1 cellular context compared by ENCODE assay signal in genomic region chr5:40733842-40734563, GRCh38.
TF ChIP-seq lines count a peak whose summit lies in the region.

No MANE protein-coding gene starts in this region.

TF ChIP-seq in HepG2, 621 proteins besides CTCF, POLR2A, EP300 and RAD21:
- TF ChIP-seq KAT2B (IDR thresholded peaks at IDR 0.05; ENCODE audit: borderline replicate concordance, low read depth, low read length) (no peak), ZFP36 (IDR thresholded peaks at IDR 0.05; ENCODE audit: borderline replicate concordance, low read depth, low read length, partially characterized antibody) (no peak), ZNF430 (CRISPR knock-in tag; IDR thresholded peaks at IDR 0.05) (no peak), SP5 (CRISPR knock-in tag; IDR thresholded peaks at IDR 0.05; ENCODE audit: borderline replicate concordance, low read depth) (no peak), JUNB (CRISPR knock-in tag; IDR thresholded peaks at IDR 0.05; ENCODE audit: borderline replicate concordance) (no peak), GLI4 (CRISPR knock-in tag; IDR thresholded peaks at IDR 0.05; ENCODE audit: borderline replicate concordance) (no peak), HNF4A (CRISPR knock-in tag; IDR thresholded peaks at IDR 0.05) (no peak), ZNF609 (CRISPR knock-in tag; IDR thresholded peaks at IDR 0.05; ENCODE audit: borderline replicate concordance) (no peak), MIER3 (CRISPR knock-in tag; IDR thresholded peaks at IDR 0.05; ENCODE audit: borderline replicate concordance) (no peak), ZNF326 (CRISPR knock-in tag; IDR thresholded peaks at IDR 0.05; ENCODE audit: borderline replicate concordance) (no peak), ZHX2 (IDR thresholded peaks at IDR 0.05; ENCODE audit: low read depth) (no peak), ZHX2 (CRISPR knock-in tag; IDR thresholded peaks at IDR 0.05; ENCODE audit: borderline replicate concordance) (no peak), PHF20 (CRISPR knock-in tag; IDR thresholded peaks at IDR 0.05) (no peak), KAT7 (CRISPR knock-in tag; IDR thresholded peaks at IDR 0.05; ENCODE audit: borderline replicate concordance) (no peak), ZNF816 (CRISPR knock-in tag; IDR thresholded peaks at IDR 0.05; ENCODE audit: borderline replicate concordance) (no peak), MYNN (CRISPR knock-in tag; IDR thresholded peaks at IDR 0.05; ENCODE audit: low read depth) (no peak)
- TF ChIP-seq, protein P1, sequence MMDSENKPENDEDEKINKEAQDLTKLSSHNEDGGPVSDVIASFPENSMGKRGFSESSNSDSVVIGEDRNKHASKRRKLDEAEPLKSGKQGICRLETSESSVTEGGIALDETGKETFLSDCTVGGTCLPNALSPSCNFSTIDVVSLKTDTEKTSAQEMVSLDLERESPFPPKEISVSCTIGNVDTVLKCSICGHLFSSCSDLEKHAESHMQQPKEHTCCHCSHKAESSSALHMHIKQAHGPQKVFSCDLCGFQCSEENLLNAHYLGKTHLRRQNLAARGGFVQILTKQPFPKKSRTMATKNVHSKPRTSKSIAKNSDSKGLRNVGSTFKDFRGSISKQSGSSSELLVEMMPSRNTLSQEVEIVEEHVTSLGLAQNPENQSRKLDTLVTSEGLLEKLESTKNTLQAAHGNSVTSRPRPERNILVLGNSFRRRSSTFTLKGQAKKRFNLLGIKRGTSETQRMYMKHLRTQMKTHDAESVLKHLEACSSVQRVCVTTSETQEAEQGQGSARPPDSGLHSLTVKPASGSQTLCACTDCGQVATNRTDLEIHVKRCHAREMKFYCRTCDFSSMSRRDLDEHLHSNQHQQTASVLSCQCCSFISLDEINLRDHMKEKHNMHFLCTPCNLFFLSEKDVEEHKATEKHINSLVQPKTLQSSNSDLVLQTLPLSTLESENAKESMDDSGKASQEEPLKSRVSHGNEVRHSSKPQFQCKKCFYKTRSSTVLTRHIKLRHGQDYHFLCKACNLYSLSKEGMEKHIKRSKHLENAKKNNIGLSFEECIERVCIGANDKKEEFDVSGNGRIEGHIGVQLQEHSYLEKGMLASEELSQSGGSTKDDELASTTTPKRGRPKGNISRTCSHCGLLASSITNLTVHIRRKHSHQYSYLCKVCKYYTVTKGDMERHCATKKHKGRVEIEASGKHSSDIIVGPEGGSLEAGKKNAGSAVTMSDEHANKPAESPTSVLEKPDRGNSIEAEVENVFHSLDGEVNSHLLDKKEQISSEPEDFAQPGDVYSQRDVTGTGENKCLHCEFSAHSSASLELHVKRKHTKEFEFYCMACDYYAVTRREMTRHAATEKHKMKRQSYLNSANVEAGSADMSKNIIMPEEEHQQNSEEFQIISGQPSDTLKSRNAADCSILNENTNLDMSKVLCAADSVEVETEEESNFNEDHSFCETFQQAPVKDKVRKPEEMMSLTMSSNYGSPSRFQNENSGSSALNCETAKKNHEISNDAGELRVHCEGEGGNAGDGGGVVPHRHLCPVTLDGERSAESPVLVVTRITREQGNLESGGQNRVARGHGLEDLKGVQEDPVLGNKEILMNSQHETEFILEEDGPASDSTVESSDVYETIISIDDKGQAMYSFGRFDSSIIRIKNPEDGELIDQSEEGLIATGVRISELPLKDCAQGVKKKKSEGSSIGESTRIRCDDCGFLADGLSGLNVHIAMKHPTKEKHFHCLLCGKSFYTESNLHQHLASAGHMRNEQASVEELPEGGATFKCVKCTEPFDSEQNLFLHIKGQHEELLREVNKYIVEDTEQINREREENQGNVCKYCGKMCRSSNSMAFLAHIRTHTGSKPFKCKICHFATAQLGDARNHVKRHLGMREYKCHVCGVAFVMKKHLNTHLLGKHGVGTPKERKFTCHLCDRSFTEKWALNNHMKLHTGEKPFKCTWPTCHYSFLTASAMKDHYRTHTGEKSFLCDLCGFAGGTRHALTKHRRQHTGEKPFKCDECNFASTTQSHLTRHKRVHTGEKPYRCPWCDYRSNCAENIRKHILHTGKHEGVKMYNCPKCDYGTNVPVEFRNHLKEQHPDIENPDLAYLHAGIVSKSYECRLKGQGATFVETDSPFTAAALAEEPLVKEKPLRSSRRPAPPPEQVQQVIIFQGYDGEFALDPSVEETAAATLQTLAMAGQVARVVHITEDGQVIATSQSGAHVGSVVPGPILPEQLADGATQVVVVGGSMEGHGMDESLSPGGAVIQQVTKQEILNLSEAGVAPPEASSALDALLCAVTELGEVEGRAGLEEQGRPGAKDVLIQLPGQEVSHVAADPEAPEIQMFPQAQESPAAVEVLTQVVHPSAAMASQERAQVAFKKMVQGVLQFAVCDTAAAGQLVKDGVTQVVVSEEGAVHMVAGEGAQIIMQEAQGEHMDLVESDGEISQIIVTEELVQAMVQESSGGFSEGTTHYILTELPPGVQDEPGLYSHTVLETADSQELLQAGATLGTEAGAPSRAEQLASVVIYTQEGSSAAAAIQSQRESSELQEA (CRISPR knock-in tag; IDR thresholded peaks at IDR 0.05; ENCODE audit: not compliant biosample characterization) = no peak
TF ChIP-seq in HepG2: peak in this region for 0.
